Comparison of ENCODE assay signal across 19 cellular contexts in the genomic region with DNA sequence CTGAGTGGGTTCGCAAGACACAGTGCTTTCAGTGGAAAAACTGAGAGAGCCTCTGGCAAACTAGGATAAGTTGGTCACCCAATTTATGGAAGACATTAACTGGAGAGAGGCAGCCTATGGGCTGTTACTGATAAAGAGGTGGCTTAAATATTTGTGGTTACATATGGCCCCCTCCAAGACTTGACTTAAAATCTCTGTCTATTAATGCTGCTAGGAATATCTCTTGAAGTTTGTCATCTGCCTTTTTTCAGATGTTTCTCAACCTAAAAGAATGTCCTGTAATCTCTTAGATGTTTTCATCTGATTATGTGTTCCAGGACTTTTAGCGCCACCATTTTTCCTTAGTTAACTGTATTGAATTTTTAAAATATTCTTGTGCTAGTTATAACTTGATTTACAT. TPM values are rescaled to one million over a fixed set of nuclear protein-coding genes. Genes with fewer than 3 reads are reported as not detected.
DNase-seq lines count a peak whose midpoint lies in the region; ATAC-seq, FAIRE-seq and TF ChIP-seq lines count a peak whose summit lies in the region.
"Had no signal": no experiment of that assay in that cellular context is flagged by ENCODE, and none has a peak within 500 bp of the region (broad histone marks: within the 10 kb centered on the region; RNA-seq: fewer than 3 reads in every experiment).

No MANE protein-coding gene starts in this region.

- DNase-seq in NCI-H82 (lab: John Stamatoyannopoulos, UW) (peak; percentile 17), NCI-H82 treated with DMSO at 0.1 percent for 48 hours (lab: John Stamatoyannopoulos, UW; ENCODE audit: unreplicated experiment) (no peak), astrocyte (ENCODE audit: low read depth) (peak; percentile 72), hepatocyte (ENCODE audit: low spot score) (no peak), HPDE6-E6E7 (ENCODE audit: extremely low spot score) (no peak), NCI-H1092 (lab: John Stamatoyannopoulos, UW) (no peak)
- DNase-seq: C1 segment of cervical spinal cord, DND-41, GF-D8, NCI-H1417, NCI-H187 treated with DMSO at 0.1 percent for 48 hours, NCI-H69, OCI-M1, SIG-M5 had no signal

- H3K27me3 ChIP-seq in astrocyte (ENCODE audit: insufficient read depth, low read length) (no peaks in the 10 kb centered on the region), hepatocyte (no peaks in the 10 kb centered on the region)

- H3K9me3 Mint-ChIP-seq in astrocyte (ENCODE audit: unreplicated experiment) = peaks cover 6% of the 10 kb centered on the region
- H3K9me3 Mint-ChIP-seq: IgD-negative memory B cell had no signal

- no peak overlapping the region for H3K4me3 Mint-ChIP-seq in astrocyte (ENCODE audit: unreplicated experiment)
- H3K4me3 Mint-ChIP-seq: IgD-negative memory B cell had no signal

- no peak overlapping the region for H3K9ac ChIP-seq in astrocyte (ENCODE audit: low read length)

- H3K9me3 ChIP-seq in astrocyte (ENCODE audit: insufficient read depth, low read depth, low read length) (no peaks in the 10 kb centered on the region), hepatocyte (ENCODE audit: low read depth) (no peaks in the 10 kb centered on the region)

- peaks cover 18% of the 10 kb centered on the region for H3K36me3 Mint-ChIP-seq in astrocyte (ENCODE audit: low read depth, unreplicated experiment)

- no peaks in the 10 kb centered on the region for H4K20me1 ChIP-seq in astrocyte (ENCODE audit: insufficient read depth, low read length)
- no peaks in the 10 kb centered on the region for H4K20me1 ChIP-seq in hepatocyte (ENCODE audit: insufficient read depth, poor library complexity, severe bottlenecking)

- H3K4me1 ChIP-seq in astrocyte (ENCODE audit: insufficient read depth, low read length) = peaks cover 7% of the 10 kb centered on the region
- no peaks in the 10 kb centered on the region for H3K4me1 ChIP-seq in hepatocyte (ENCODE audit: insufficient read depth)

- 62% methylated on average over 2 of the region's 2 CpGs for WGBS in hepatocyte (ENCODE audit: low lambda C conversion rate, missing lambda C conversion rate)

- peak overlapping the region; percentile 28 for H3K27ac ChIP-seq in astrocyte (ENCODE audit: low read depth, low read length)
- H3K27ac ChIP-seq in hepatocyte = peak overlapping the region; percentile 12
- H3K27ac ChIP-seq: 22Rv1 had no signal

- no peak for FAIRE-seq in astrocyte (lab: Jason Lieb, UNC)
- FAIRE-seq: GM12891 had no signal

- no peak overlapping the region for H3K4me3 ChIP-seq in astrocyte (ENCODE audit: insufficient read depth, low read depth, low read length)
- no peak overlapping the region for H3K4me3 ChIP-seq in hepatocyte

- H3K27ac Mint-ChIP-seq in astrocyte (ENCODE audit: unreplicated experiment) = no peak overlapping the region
- H3K27ac Mint-ChIP-seq: IgD-negative memory B cell had no signal

- H3K79me2 ChIP-seq in astrocyte (ENCODE audit: insufficient read depth, low read length) (no peaks in the 10 kb centered on the region), hepatocyte (no peaks in the 10 kb centered on the region)

- no peaks in the 10 kb centered on the region for H3K27me3 Mint-ChIP-seq in astrocyte (ENCODE audit: low read depth, unreplicated experiment)
- H3K27me3 Mint-ChIP-seq: IgD-negative memory B cell had no signal

- TF ChIP-seq CTCF in astrocyte (IDR thresholded peaks at IDR 0.05; ENCODE audit: insufficient read depth, low read depth, low read length) (no peak), hepatocyte (IDR thresholded peaks at IDR 0.05; ENCODE audit: poor library complexity) (no peak)

- H3K4me2 ChIP-seq in astrocyte (ENCODE audit: low read length) = peak overlapping the region; percentile 12
- H3K4me2 ChIP-seq in hepatocyte = no peak overlapping the region

- no peak overlapping the region for H2AFZ ChIP-seq in astrocyte (ENCODE audit: low read depth, low read length)
- no peak overlapping the region for H2AFZ ChIP-seq in hepatocyte

- no peaks in the 10 kb centered on the region for H3K9me2 ChIP-seq in hepatocyte (replicated peaks; ENCODE audit: insufficient read depth)

- H3K36me3 ChIP-seq in astrocyte (ENCODE audit: insufficient read depth, low read length) = peaks cover 21% of the 10 kb centered on the region
- no peaks in the 10 kb centered on the region for H3K36me3 ChIP-seq in hepatocyte (replicated peaks; ENCODE audit: insufficient read depth, low read depth)

- peaks cover 17% of the 10 kb centered on the region for H3K4me1 Mint-ChIP-seq in astrocyte (ENCODE audit: low read depth, unreplicated experiment)
- H3K4me1 Mint-ChIP-seq: IgD-negative memory B cell had no signal

- ATAC-seq in HG03045 (IDR thresholded peaks at IDR 0.05; ENCODE audit: unreplicated experiment) (no peak), GM18502 (IDR thresholded peaks at IDR 0.05; ENCODE audit: poor library complexity, unreplicated experiment) (no peak)

RNA-seq across cellular contexts. Expression of a gene that starts 54.6 kb away (rescaled TPM):
- total RNA-seq in astrocyte (10.0 and 11.5 TPM in 2 replicates), hepatocyte (16.2 and 24.5 TPM in 2 replicates)
- polyA plus RNA-seq in hepatocyte = 10.7 and 12.0 TPM in 2 replicates

Comparison
In these comparisons a context has a peak if more than half of its experiments do, and no peak if none do; other contexts are left out.
1. DNase-seq: peak in NCI-H82 (single experiment) and astrocyte (single experiment); none in NCI-H82 treated with DMSO at 0.1 percent for 48 hours (single experiment), hepatocyte (single experiment), HPDE6-E6E7 (single experiment) and NCI-H1092 (single experiment).